ENCODE assay signal across 1 cellular context in the genomic region with DNA sequence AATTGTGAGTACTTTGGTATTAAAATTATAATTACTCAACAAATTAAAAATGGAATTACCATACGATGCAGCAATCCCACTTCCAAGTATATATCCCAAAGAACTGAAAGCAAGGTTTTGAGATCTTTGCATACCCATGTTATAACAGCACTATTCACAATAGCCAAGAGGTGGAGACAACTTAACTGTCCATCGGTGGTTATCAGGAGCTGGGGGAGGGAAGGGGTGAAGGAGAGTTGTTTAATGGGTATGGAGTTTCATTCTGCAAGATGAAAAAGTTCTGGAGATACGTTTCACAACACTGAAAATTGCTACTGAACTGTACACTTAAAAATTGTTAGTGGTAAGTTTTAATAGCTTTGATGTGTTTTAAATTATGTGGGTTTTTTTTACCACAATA.
A peak's percentile ranks its signal among the peaks of the same experiment; 100 is the strongest.
TF ChIP-seq lines count a peak whose summit lies in the region.

No MANE protein-coding gene starts in this region.

TF ChIP-seq in K562, 482 proteins besides CTCF, POLR2A, EP300 and RAD21 (continues in another document):
- TF ChIP-seq, protein P1, sequence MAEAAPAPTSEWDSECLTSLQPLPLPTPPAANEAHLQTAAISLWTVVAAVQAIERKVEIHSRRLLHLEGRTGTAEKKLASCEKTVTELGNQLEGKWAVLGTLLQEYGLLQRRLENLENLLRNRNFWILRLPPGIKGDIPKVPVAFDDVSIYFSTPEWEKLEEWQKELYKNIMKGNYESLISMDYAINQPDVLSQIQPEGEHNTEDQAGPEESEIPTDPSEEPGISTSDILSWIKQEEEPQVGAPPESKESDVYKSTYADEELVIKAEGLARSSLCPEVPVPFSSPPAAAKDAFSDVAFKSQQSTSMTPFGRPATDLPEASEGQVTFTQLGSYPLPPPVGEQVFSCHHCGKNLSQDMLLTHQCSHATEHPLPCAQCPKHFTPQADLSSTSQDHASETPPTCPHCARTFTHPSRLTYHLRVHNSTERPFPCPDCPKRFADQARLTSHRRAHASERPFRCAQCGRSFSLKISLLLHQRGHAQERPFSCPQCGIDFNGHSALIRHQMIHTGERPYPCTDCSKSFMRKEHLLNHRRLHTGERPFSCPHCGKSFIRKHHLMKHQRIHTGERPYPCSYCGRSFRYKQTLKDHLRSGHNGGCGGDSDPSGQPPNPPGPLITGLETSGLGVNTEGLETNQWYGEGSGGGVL (CRISPR knock-in tag; IDR thresholded peaks at IDR 0.05) = no peak
- TF ChIP-seq CSDE1 (IDR thresholded peaks at IDR 0.05) (no peak), ZNF347 (CRISPR knock-in tag; IDR thresholded peaks at IDR 0.05; ENCODE audit: low read depth) (no peak), CEBPB (tag; IDR thresholded peaks at IDR 0.05) (no peak), TEAD4 (IDR thresholded peaks at IDR 0.05; ENCODE audit: low read length) (0 out of 2 replicates have a peak, but pooled peaks have one; percentile 28), TEAD4 (CRISPR knock-in tag; IDR thresholded peaks at IDR 0.05; ENCODE audit: borderline replicate concordance) (no peak), ZNF444 (CRISPR knock-in tag; IDR thresholded peaks at IDR 0.05) (no peak), SUPT5H (IDR thresholded peaks at IDR 0.05) (no peak), SPI1 (IDR thresholded peaks at IDR 0.05; ENCODE audit: borderline replicate concordance, low read depth, low read length) (no peak), ZNF263 (CRISPR knock-in tag; IDR thresholded peaks at IDR 0.05; ENCODE audit: borderline replicate concordance) (no peak), ZFP36 (IDR thresholded peaks at IDR 0.05; ENCODE audit: low read depth, low read length, partially characterized antibody) (no peak), CC2D1A (IDR thresholded peaks at IDR 0.05) (peak; percentile 63; the same call in 1 of the 2 replicates), ARID1B (IDR thresholded peaks at IDR 0.05) (peak; percentile 30; the same call in 1 of the 2 replicates), MEIS2 (IDR thresholded peaks at IDR 0.05; ENCODE audit: partially characterized antibody) (peak; percentile 2), FOS (IDR thresholded peaks at IDR 0.05; ENCODE audit: extremely low read depth, insufficient read length) (no peak), SMC3 (conservative IDR thresholded peaks at IDR 0.05; ENCODE audit: insufficient read depth, low read depth, low read length) (no peak), HOXB6 (CRISPR knock-in tag; IDR thresholded peaks at IDR 0.05; ENCODE audit: borderline replicate concordance) (no peak), ZNF274 (IDR thresholded peaks at IDR 0.05; ENCODE audit: borderline replicate concordance, low read depth, low read length) (no peak), CBX1 (IDR thresholded peaks at IDR 0.05; ENCODE audit: low read depth) (no peak), RHOXF2B (CRISPR knock-in tag; conservative IDR thresholded peaks at IDR 0.05) (no peak), HMG20A (CRISPR knock-in tag; conservative IDR thresholded peaks at IDR 0.05) (no peak), KLF16 (IDR thresholded peaks at IDR 0.05) (0 out of 2 replicates have a peak, but pooled peaks have one; percentile 42), ELF2 (CRISPR knock-in tag; IDR thresholded peaks at IDR 0.05) (no peak), KLF10 (CRISPR knock-in tag; IDR thresholded peaks at IDR 0.05) (no peak), NCOA2 (IDR thresholded peaks at IDR 0.05; ENCODE audit: partially characterized antibody in 2 of 2) (no peak), PRPF4 (IDR thresholded peaks at IDR 0.05; ENCODE audit: insufficient read depth, low read depth, low read length, poor library complexity, severe bottlenecking) (no peak), GABPA (tag; conservative IDR thresholded peaks at IDR 0.05; ENCODE audit: low read depth) (no peak), ZNF24 (IDR thresholded peaks at IDR 0.05) (0 out of 2 replicates have a peak, but pooled peaks have one; percentile 13), XRCC5 (IDR thresholded peaks at IDR 0.05; ENCODE audit: low read depth, low read length) (no peak)
- TF ChIP-seq, protein P2, sequence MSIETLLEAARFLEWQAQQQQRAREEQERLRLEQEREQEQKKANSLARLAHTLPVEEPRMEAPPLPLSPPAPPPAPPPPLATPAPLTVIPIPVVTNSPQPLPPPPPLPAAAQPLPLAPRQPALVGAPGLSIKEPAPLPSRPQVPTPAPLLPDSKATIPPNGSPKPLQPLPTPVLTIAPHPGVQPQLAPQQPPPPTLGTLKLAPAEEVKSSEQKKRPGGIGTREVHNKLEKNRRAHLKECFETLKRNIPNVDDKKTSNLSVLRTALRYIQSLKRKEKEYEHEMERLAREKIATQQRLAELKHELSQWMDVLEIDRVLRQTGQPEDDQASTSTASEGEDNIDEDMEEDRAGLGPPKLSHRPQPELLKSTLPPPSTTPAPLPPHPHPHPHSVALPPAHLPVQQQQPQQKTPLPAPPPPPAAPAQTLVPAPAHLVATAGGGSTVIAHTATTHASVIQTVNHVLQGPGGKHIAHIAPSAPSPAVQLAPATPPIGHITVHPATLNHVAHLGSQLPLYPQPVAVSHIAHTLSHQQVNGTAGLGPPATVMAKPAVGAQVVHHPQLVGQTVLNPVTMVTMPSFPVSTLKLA (conservative IDR thresholded peaks at IDR 0.05) = 0 out of 4 replicates have a peak, but pooled peaks of 1 of the 2 experiments have one; percentile 13
- TF ChIP-seq, protein P3, sequence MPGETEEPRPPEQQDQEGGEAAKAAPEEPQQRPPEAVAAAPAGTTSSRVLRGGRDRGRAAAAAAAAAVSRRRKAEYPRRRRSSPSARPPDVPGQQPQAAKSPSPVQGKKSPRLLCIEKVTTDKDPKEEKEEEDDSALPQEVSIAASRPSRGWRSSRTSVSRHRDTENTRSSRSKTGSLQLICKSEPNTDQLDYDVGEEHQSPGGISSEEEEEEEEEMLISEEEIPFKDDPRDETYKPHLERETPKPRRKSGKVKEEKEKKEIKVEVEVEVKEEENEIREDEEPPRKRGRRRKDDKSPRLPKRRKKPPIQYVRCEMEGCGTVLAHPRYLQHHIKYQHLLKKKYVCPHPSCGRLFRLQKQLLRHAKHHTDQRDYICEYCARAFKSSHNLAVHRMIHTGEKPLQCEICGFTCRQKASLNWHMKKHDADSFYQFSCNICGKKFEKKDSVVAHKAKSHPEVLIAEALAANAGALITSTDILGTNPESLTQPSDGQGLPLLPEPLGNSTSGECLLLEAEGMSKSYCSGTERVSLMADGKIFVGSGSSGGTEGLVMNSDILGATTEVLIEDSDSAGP (CRISPR knock-in tag; IDR thresholded peaks at IDR 0.05) = no peak
- TF ChIP-seq, protein P4, sequence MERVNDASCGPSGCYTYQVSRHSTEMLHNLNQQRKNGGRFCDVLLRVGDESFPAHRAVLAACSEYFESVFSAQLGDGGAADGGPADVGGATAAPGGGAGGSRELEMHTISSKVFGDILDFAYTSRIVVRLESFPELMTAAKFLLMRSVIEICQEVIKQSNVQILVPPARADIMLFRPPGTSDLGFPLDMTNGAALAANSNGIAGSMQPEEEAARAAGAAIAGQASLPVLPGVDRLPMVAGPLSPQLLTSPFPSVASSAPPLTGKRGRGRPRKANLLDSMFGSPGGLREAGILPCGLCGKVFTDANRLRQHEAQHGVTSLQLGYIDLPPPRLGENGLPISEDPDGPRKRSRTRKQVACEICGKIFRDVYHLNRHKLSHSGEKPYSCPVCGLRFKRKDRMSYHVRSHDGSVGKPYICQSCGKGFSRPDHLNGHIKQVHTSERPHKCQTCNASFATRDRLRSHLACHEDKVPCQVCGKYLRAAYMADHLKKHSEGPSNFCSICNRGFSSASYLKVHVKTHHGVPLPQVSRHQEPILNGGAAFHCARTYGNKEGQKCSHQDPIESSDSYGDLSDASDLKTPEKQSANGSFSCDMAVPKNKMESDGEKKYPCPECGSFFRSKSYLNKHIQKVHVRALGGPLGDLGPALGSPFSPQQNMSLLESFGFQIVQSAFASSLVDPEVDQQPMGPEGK (CRISPR knock-in tag; IDR thresholded peaks at IDR 0.05; ENCODE audit: borderline replicate concordance) = no peak
- TF ChIP-seq, protein P5, sequence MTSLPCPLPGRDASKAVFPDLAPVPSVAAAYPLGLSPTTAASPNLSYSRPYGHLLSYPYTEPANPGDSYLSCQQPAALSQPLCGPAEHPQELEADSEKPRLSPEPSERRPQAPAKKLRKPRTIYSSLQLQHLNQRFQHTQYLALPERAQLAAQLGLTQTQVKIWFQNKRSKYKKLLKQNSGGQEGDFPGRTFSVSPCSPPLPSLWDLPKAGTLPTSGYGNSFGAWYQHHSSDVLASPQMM (CRISPR knock-in tag; IDR thresholded peaks at IDR 0.05) = no peak
- TF ChIP-seq, protein P6, sequence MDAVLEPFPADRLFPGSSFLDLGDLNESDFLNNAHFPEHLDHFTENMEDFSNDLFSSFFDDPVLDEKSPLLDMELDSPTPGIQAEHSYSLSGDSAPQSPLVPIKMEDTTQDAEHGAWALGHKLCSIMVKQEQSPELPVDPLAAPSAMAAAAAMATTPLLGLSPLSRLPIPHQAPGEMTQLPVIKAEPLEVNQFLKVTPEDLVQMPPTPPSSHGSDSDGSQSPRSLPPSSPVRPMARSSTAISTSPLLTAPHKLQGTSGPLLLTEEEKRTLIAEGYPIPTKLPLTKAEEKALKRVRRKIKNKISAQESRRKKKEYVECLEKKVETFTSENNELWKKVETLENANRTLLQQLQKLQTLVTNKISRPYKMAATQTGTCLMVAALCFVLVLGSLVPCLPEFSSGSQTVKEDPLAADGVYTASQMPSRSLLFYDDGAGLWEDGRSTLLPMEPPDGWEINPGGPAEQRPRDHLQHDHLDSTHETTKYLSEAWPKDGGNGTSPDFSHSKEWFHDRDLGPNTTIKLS (IDR thresholded peaks at IDR 0.05; ENCODE audit: borderline replicate concordance, low read depth) = no peak
- TF ChIP-seq, protein P7, sequence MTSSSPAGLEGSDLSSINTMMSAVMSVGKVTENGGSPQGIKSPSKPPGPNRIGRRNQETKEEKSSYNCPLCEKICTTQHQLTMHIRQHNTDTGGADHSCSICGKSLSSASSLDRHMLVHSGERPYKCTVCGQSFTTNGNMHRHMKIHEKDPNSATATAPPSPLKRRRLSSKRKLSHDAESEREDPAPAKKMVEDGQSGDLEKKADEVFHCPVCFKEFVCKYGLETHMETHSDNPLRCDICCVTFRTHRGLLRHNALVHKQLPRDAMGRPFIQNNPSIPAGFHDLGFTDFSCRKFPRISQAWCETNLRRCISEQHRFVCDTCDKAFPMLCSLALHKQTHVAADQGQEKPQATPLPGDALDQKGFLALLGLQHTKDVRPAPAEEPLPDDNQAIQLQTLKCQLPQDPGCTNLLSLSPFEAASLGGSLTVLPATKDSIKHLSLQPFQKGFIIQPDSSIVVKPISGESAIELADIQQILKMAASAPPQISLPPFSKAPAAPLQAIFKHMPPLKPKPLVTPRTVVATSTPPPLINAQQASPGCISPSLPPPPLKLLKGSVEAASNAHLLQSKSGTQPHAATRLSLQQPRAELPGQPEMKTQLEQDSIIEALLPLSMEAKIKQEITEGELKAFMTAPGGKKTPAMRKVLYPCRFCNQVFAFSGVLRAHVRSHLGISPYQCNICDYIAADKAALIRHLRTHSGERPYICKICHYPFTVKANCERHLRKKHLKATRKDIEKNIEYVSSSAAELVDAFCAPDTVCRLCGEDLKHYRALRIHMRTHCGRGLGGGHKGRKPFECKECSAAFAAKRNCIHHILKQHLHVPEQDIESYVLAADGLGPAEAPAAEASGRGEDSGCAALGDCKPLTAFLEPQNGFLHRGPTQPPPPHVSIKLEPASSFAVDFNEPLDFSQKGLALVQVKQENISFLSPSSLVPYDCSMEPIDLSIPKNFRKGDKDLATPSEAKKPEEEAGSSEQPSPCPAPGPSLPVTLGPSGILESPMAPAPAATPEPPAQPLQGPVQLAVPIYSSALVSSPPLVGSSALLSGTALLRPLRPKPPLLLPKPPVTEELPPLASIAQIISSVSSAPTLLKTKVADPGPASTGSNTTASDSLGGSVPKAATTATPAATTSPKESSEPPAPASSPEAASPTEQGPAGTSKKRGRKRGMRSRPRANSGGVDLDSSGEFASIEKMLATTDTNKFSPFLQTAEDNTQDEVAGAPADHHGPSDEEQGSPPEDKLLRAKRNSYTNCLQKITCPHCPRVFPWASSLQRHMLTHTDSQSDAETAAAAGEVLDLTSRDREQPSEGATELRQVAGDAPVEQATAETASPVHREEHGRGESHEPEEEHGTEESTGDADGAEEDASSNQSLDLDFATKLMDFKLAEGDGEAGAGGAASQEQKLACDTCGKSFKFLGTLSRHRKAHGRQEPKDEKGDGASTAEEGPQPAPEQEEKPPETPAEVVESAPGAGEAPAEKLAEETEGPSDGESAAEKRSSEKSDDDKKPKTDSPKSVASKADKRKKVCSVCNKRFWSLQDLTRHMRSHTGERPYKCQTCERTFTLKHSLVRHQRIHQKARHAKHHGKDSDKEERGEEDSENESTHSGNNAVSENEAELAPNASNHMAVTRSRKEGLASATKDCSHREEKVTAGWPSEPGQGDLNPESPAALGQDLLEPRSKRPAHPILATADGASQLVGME (CRISPR knock-in tag; IDR thresholded peaks at IDR 0.05) = no peak
- TF ChIP-seq, protein P8, sequence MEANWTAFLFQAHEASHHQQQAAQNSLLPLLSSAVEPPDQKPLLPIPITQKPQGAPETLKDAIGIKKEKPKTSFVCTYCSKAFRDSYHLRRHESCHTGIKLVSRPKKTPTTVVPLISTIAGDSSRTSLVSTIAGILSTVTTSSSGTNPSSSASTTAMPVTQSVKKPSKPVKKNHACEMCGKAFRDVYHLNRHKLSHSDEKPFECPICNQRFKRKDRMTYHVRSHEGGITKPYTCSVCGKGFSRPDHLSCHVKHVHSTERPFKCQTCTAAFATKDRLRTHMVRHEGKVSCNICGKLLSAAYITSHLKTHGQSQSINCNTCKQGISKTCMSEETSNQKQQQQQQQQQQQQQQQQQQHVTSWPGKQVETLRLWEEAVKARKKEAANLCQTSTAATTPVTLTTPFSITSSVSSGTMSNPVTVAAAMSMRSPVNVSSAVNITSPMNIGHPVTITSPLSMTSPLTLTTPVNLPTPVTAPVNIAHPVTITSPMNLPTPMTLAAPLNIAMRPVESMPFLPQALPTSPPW (CRISPR knock-in tag; IDR thresholded peaks at IDR 0.05) = peak; percentile 62
- TF ChIP-seq, protein P9, sequence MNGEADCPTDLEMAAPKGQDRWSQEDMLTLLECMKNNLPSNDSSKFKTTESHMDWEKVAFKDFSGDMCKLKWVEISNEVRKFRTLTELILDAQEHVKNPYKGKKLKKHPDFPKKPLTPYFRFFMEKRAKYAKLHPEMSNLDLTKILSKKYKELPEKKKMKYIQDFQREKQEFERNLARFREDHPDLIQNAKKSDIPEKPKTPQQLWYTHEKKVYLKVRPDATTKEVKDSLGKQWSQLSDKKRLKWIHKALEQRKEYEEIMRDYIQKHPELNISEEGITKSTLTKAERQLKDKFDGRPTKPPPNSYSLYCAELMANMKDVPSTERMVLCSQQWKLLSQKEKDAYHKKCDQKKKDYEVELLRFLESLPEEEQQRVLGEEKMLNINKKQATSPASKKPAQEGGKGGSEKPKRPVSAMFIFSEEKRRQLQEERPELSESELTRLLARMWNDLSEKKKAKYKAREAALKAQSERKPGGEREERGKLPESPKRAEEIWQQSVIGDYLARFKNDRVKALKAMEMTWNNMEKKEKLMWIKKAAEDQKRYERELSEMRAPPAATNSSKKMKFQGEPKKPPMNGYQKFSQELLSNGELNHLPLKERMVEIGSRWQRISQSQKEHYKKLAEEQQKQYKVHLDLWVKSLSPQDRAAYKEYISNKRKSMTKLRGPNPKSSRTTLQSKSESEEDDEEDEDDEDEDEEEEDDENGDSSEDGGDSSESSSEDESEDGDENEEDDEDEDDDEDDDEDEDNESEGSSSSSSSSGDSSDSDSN (IDR thresholded peaks at IDR 0.05; ENCODE audit: borderline replicate concordance in 1 of 2, low read depth in 2 of 2, low read length in 2 of 2) = no peak
- TF ChIP-seq, protein P10, sequence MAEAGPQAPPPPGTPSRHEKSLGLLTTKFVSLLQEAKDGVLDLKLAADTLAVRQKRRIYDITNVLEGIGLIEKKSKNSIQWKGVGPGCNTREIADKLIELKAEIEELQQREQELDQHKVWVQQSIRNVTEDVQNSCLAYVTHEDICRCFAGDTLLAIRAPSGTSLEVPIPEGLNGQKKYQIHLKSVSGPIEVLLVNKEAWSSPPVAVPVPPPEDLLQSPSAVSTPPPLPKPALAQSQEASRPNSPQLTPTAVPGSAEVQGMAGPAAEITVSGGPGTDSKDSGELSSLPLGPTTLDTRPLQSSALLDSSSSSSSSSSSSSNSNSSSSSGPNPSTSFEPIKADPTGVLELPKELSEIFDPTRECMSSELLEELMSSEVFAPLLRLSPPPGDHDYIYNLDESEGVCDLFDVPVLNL (CRISPR knock-in tag; IDR thresholded peaks at IDR 0.05; ENCODE audit: low read depth) = no peak
